In genomic region chr6:252775-253526, GRCh38 we compare ENCODE assay signal across 1 cellular context.
TF ChIP-seq lines count a peak whose summit lies in the region.

No MANE protein-coding gene starts in this region.

TF ChIP-seq in GM12878, 131 proteins besides CTCF, POLR2A, EP300 and RAD21 (continued from another document):
- peak; percentile 71; the same call in 1 of the 2 replicates for TF ChIP-seq ZNF687 (IDR thresholded peaks at IDR 0.05)
- TF ChIP-seq STAT3 (IDR thresholded peaks at IDR 0.05; ENCODE audit: low read depth, low read length), result no peak
- no peak for TF ChIP-seq FOXK2 (IDR thresholded peaks at IDR 0.05)
- no peak for TF ChIP-seq MTA3 (IDR thresholded peaks at IDR 0.05; ENCODE audit: borderline replicate concordance, low read length)
- TF ChIP-seq NR2F1 (conservative IDR thresholded peaks at IDR 0.05), result no peak
- peak; percentile 83 for TF ChIP-seq PKNOX1 (IDR thresholded peaks at IDR 0.05)
- no peak for TF ChIP-seq KLF5 (IDR thresholded peaks at IDR 0.05; ENCODE audit: partially characterized antibody)
